Comparison of ENCODE assay signal across 8 cellular contexts in the genomic region with DNA sequence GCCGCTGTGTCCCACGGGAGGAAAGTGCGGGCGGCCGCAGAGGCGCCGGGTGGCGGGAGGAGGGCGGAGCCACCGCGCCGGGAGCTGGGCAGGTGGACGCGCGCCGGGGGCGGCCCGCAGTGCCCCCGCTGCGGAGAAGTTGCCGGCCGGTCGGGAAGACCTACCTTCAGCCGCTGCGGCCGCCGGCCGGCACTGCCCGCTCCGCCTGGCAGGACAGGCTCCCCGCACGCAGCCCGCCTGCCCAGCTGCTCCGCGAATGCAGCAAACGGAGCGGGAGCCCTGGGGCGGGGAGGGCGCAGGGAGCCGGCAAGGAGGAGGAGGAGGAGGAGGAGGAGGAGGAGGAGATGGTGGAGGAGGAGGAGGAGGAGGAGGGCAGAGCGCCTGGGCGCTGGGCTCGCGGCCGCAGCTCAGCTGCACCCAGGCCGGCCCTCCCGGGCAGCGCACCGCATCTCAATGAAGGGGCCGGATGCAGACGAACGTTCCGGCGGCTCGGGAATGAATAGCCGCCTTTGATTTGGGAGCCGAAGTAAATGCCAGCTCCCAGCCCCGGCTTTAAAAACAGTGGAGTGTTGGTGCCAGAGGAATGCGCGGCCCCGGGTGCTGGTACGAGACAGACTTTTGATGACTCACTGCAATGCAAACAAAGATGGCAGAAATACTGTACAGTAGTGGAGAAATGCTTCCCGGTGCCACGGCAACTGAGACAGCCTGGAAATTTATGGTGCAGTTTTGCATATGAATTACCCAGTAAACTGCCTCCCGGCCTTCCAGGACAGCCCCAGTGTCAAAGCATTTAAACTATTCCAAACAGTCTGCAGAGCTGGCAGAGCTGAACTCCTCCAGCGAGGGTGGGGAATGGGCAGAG. TPM values are rescaled to one million over a fixed set of nuclear protein-coding genes. Genes with fewer than 3 reads are reported as not detected.
DNase-seq lines count a peak whose midpoint lies in the region; ATAC-seq lines count a peak whose summit lies in the region.

No MANE protein-coding gene starts in this region.

- H3K27ac ChIP-seq in HUES6 (ENCODE audit: low read depth, low read length) (peak overlapping the region; percentile 76; the same call in 1 of the 2 replicates), skin epidermis (peak overlapping the region in 13 of 21 experiments; percentile 22 to 71 (median 58))

- peaks cover 63% of the 10 kb centered on the region for H3K4me1 ChIP-seq in HUES6 (ENCODE audit: control insufficient read depth, insufficient read depth, low read length)

- DNase-seq in COLO829 (ENCODE audit: low spot score) (peak; percentile 93), RPMI7951 (ENCODE audit: low read depth) (peak; percentile 90), dermis blood vessel endothelial cell (peak; percentile 88), kidney tubule cell (ENCODE audit: low spot score) (peak; percentile 96)
- DNase-seq in effector CD8-positive, alpha-beta T cell (lab: John Stamatoyannopoulos, UW): no peak

- peak overlapping the region; percentile 79 for H3K9ac ChIP-seq in HUES6 (ENCODE audit: low read length)

- no peaks in the 10 kb centered on the region for H3K9me3 ChIP-seq in HUES6 (ENCODE audit: control insufficient read depth, insufficient read depth, low read depth, low read length)

- H3K27me3 ChIP-seq in HUES6 (ENCODE audit: control insufficient read depth, insufficient read depth, low read length): no peaks in the 10 kb centered on the region

- ATAC-seq in HG02678 (IDR thresholded peaks at IDR 0.05; ENCODE audit: unreplicated experiment): no peak

- H3K4me3 ChIP-seq in HUES6 (ENCODE audit: low read depth, low read length) (peak overlapping the region; percentile 83), skin epidermis (peak overlapping the region; percentile 29 to 53 (median 34))

- peaks cover 28% of the 10 kb centered on the region for H3K36me3 ChIP-seq in HUES6 (ENCODE audit: control insufficient read depth, insufficient read depth, low read length)

RNA-seq across cellular contexts. Expression of gene NACC2, which starts 43.3 kb away (rescaled TPM):
- 4.1 and 4.5 TPM in 2 replicates for total RNA-seq in RPMI7951 (2014; rRNA removed; shearing (Covaris generic))
- total RNA-seq in dermis blood vessel endothelial cell: 21.6 and 26.5 TPM in 2 replicates
